ENCODE assay signal across 27 cellular contexts in genomic region chr5:165014439-165014838, GRCh38.
A peak's percentile ranks its signal among the peaks of the same experiment; 100 is the strongest.
DNase-seq lines count a peak whose midpoint lies in the region; ATAC-seq and TF ChIP-seq lines count a peak whose summit lies in the region.
"Had no signal": no experiment of that assay in that cellular context is flagged by ENCODE, and none has a peak within 500 bp of the region (broad histone marks: within the 10 kb centered on the region; RNA-seq: fewer than 3 reads in every experiment).

No MANE protein-coding gene starts in this region.

- H3K4me1 ChIP-seq in lower lobe of right lung, result no peaks in the 10 kb centered on the region
- H3K4me1 ChIP-seq: SJSA1 had no signal

- H3K27ac ChIP-seq in lower lobe of right lung, result no peak overlapping the region
- H3K27ac ChIP-seq: SJSA1 had no signal

- ATAC-seq in lower lobe of right lung, result peak; percentile 43 to 59
- ATAC-seq in left lobe of liver, result no peak
- ATAC-seq: Panc1, T-helper 17 cell had no signal

- H3K27me3 ChIP-seq in lower lobe of right lung (ENCODE audit: low read depth), result no peaks in the 10 kb centered on the region
- H3K27me3 ChIP-seq: SJSA1 had no signal

- intact Hi-C loops in lower lobe of right lung (cut with DNase I), result no loop called here

- DNase-seq in CD1c-positive myeloid dendritic cell (ENCODE audit: extremely low spot score) (peak; percentile 48), NB4 (ENCODE audit: low read depth) (peak; percentile 83), SIG-M5 (lab: John Stamatoyannopoulos, UW) (peak; percentile 77), lower lobe of right lung (no peak), A172 (ENCODE audit: low spot score) (no peak), NCI-H1048 (lab: John Stamatoyannopoulos, UW) (no peak), DMS 273 (lab: John Stamatoyannopoulos, UW; ENCODE audit: unreplicated experiment) (no peak), left lobe of liver (ENCODE audit: low spot score) (no peak)
- DNase-seq: 8988T, AML-193, C1 segment of cervical spinal cord, DMS 273 treated with DMSO at 0.1 percent for 48 hours, DMS79 treated with DMSO at 0.1 percent for 48 hours, H7, HFFc6, KBM-7, MM.1S, NCI-H1417, NCI-H1694 treated with DMSO at 0.1 percent for 48 hours, NCI-H2081 treated with DMSO at 0.1 percent for 48 hours, NCI-H2171 treated with DMSO at 0.1 percent for 48 hours, NCI-H524 treated with DMSO at 0.1 percent for 48 hours, NCI-H82, SW 1271, T-helper 17 cell had no signal

- TF ChIP-seq CTCF in NB4 (IDR thresholded peaks at IDR 0.05; ENCODE audit: low read depth, low read length), result no peak
- TF ChIP-seq CTCF in lower lobe of right lung (IDR thresholded peaks at IDR 0.05), result no peak

- TF ChIP-seq POLR2A in NB4 (IDR thresholded peaks at IDR 0.05; ENCODE audit: extremely low read depth, insufficient read length), result no peak

- H3K9me3 ChIP-seq in lower lobe of right lung, result no peaks in the 10 kb centered on the region

- H3K36me3 ChIP-seq in lower lobe of right lung, result no peaks in the 10 kb centered on the region
- H3K36me3 ChIP-seq: SJSA1 had no signal

- H3K4me3 ChIP-seq in NB4 (ENCODE audit: low read depth, low read length) (no peak overlapping the region), lower lobe of right lung (no peak overlapping the region)
- H3K4me3 ChIP-seq: SJSA1 had no signal

Comparison
In these comparisons a context has a peak if more than half of its experiments do, and no peak if none do; other contexts are left out.
1. DNase-seq: peak in CD1c-positive myeloid dendritic cell (single experiment), NB4 (single experiment) and SIG-M5 (single experiment); none in lower lobe of right lung (single experiment), A172 (single experiment), NCI-H1048 (single experiment), DMS 273 (single experiment) and left lobe of liver (single experiment).